In the genomic region with DNA sequence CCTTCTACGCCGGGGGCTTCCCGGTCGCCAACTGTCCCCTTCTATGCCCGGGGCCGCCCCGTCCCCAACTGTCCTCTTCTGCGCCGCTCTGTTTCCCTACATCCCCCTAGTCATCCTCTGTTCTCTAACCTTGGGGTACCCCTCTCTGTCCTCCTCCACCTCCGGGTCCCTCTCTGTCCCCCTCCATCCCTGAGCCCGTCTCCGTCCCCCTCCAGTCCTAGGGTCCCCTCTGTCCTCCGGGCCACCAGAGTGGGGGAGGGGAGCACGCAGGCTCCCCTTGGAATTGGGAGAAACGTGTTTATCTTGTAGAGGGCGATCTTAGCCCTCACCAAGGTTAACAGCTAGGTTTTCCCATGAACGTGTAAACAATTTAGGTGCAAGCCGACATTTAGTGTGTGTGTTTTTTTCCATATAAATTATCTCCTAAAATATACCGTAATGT, we compare ENCODE assay signal across 8 cellular contexts. TPM values are rescaled to one million over a fixed set of nuclear protein-coding genes. Genes with fewer than 3 reads are reported as not detected.
DNase-seq lines count a peak whose midpoint lies in the region; ATAC-seq and TF ChIP-seq lines count a peak whose summit lies in the region.

No MANE protein-coding gene starts in this region.

- ATAC-seq in HG03460 (IDR thresholded peaks at IDR 0.05; ENCODE audit: unreplicated experiment), result no peak

- H3K9ac ChIP-seq in MM.1S (ENCODE audit: low read length), result peak overlapping the region; percentile 99

- H3K27ac ChIP-seq in MM.1S (ENCODE audit: low read length) (peak overlapping the region; percentile 84), cardiac muscle cell (peak overlapping the region; percentile 99)

- peak overlapping the region; percentile 92 for H3K4me2 ChIP-seq in MM.1S (ENCODE audit: low read depth, low read length)

- peaks cover 7% of the 10 kb centered on the region for H3K27me3 Mint-ChIP-seq in activated naive CD4-positive, alpha-beta T cell treated with anti-CD3 and anti-CD28 coated beads, Interleukin-2, amount 10 ng/mL, durations not matched to agents 7 days and 5 days

- peaks cover 42% of the 10 kb centered on the region for H3K36me3 Mint-ChIP-seq in activated naive CD4-positive, alpha-beta T cell treated with anti-CD3 and anti-CD28 coated beads, Interleukin-2, amount 10 ng/mL, durations not matched to agents 7 days and 5 days

- H3K79me2 ChIP-seq in MM.1S (ENCODE audit: low read length), result peaks cover 45% of the 10 kb centered on the region

- H4K20me1 ChIP-seq in MM.1S (ENCODE audit: insufficient read depth, low read length), result peaks cover 4% of the 10 kb centered on the region; the same call in 1 of the 2 replicates

- H3K4me1 Mint-ChIP-seq in activated naive CD4-positive, alpha-beta T cell treated with anti-CD3 and anti-CD28 coated beads, Interleukin-2, amount 10 ng/mL, durations not matched to agents 7 days and 5 days, result peaks cover 31% of the 10 kb centered on the region

- H3K4me3 ChIP-seq in MM.1S (ENCODE audit: low read length) (peak overlapping the region; percentile 83), cardiac muscle cell (peak overlapping the region; percentile 66)

- peaks cover 17% of the 10 kb centered on the region for H3K36me3 ChIP-seq in MM.1S (replicated peaks; ENCODE audit: insufficient read depth, low read length)
- no peaks in the 10 kb centered on the region for H3K36me3 ChIP-seq in cardiac muscle cell

- H2AFZ ChIP-seq in MM.1S (ENCODE audit: low read length), result no peak overlapping the region

- H3K27ac Mint-ChIP-seq in activated naive CD4-positive, alpha-beta T cell treated with anti-CD3 and anti-CD28 coated beads, Interleukin-2, amount 10 ng/mL, durations not matched to agents 7 days and 5 days, result peak overlapping the region; percentile 96

- CTCF ChIA-PET in activated naive CD4-positive, alpha-beta T cell treated with anti-CD3 and anti-CD28 coated beads, Interleukin-2, amount 10 ng/mL, durations not matched to agents 7 days and 5 days (lab: Charles Lee), result no interaction called here

- H3K9me3 ChIP-seq in MM.1S (replicated peaks; ENCODE audit: insufficient read depth, low read length) (no peaks in the 10 kb centered on the region), cardiac muscle cell (ENCODE audit: low read depth) (no peaks in the 10 kb centered on the region)

- peaks cover 9% of the 10 kb centered on the region for H3K9me3 Mint-ChIP-seq in activated naive CD4-positive, alpha-beta T cell treated with anti-CD3 and anti-CD28 coated beads, Interleukin-2, amount 10 ng/mL, durations not matched to agents 7 days and 5 days

- no peak for TF ChIP-seq CTCF in MM.1S (IDR thresholded peaks at IDR 0.05; ENCODE audit: low read length)
- TF ChIP-seq CTCF in cardiac muscle cell (IDR thresholded peaks at IDR 0.05; ENCODE audit: low read depth, low read length), result peak; percentile 10

- peak overlapping the region; percentile 94 for H3K4me3 Mint-ChIP-seq in activated naive CD4-positive, alpha-beta T cell treated with anti-CD3 and anti-CD28 coated beads, Interleukin-2, amount 10 ng/mL, durations not matched to agents 7 days and 5 days

- DNase-seq in activated T-cell treated with anti-CD3 and anti-CD28 coated beads, Interleukin-2, amount 50 U/mL, for 1 hour, result peak; percentile 70
- DNase-seq in activated T-cell treated with anti-CD3 and anti-CD28 coated beads for 4 hours, result no peak
- peak; percentile 47 for DNase-seq in MM.1S
- no peak for DNase-seq in activated naive CD4-positive, alpha-beta T cell treated with anti-CD3 and anti-CD28 coated beads, Interleukin-2, amount 10 ng/mL, durations not matched to agents 7 days and 5 days
- DNase-seq in cardiac muscle cell (ENCODE audit: low read depth in 1 of 2, low spot score in 1 of 2), result peak; percentile 44 to 68
- DNase-seq in pons (ENCODE audit: low spot score), result peak; percentile 62
- no peak for DNase-seq in NCI-H1694 treated with DMSO at 0.1 percent for 48 hours (lab: John Stamatoyannopoulos, UW)

- no peaks in the 10 kb centered on the region for H3K9me2 ChIP-seq in MM.1S (replicated peaks; ENCODE audit: insufficient read depth, low read length)

- H3K27me3 ChIP-seq in MM.1S (replicated peaks; ENCODE audit: insufficient read depth, low read length), result no peaks in the 10 kb centered on the region
- H3K27me3 ChIP-seq in cardiac muscle cell, result no peaks in the 10 kb centered on the region

- peaks cover 45% of the 10 kb centered on the region for H3F3A ChIP-seq in MM.1S (ENCODE audit: insufficient read depth, low read length)

- H3K4me1 ChIP-seq in MM.1S (ENCODE audit: low read length), result peaks cover 16% of the 10 kb centered on the region
- H3K4me1 ChIP-seq in cardiac muscle cell (ENCODE audit: low read depth), result peaks cover 14% of the 10 kb centered on the region

RNA-seq across cellular contexts. Expression of a gene that starts 0.9 kb away (rescaled TPM):
- 8.4 and 10.6 TPM in 2 replicates for total RNA-seq in cardiac muscle cell
- polyA plus RNA-seq in cardiac muscle cell, result 29.8 and 40.3 TPM in 2 replicates

Comparison
In these comparisons a context has a peak if more than half of its experiments do, and no peak if none do; other contexts are left out.
1. DNase-seq: peak in activated T-cell treated with anti-CD3 and anti-CD28 coated beads, Interleukin-2, amount 50 U/mL, for 1 hour (single experiment), MM.1S (single experiment), cardiac muscle cell (2 of 2) and pons (single experiment); none in activated T-cell treated with anti-CD3 and anti-CD28 coated beads for 4 hours (single experiment), activated naive CD4-positive, alpha-beta T cell treated with anti-CD3 and anti-CD28 coated beads, Interleukin-2, amount 10 ng/mL, durations not matched to agents 7 days and 5 days (single experiment) and NCI-H1694 treated with DMSO at 0.1 percent for 48 hours (single experiment).